ENCODE assay signal across 8 cellular contexts in the genomic region with DNA sequence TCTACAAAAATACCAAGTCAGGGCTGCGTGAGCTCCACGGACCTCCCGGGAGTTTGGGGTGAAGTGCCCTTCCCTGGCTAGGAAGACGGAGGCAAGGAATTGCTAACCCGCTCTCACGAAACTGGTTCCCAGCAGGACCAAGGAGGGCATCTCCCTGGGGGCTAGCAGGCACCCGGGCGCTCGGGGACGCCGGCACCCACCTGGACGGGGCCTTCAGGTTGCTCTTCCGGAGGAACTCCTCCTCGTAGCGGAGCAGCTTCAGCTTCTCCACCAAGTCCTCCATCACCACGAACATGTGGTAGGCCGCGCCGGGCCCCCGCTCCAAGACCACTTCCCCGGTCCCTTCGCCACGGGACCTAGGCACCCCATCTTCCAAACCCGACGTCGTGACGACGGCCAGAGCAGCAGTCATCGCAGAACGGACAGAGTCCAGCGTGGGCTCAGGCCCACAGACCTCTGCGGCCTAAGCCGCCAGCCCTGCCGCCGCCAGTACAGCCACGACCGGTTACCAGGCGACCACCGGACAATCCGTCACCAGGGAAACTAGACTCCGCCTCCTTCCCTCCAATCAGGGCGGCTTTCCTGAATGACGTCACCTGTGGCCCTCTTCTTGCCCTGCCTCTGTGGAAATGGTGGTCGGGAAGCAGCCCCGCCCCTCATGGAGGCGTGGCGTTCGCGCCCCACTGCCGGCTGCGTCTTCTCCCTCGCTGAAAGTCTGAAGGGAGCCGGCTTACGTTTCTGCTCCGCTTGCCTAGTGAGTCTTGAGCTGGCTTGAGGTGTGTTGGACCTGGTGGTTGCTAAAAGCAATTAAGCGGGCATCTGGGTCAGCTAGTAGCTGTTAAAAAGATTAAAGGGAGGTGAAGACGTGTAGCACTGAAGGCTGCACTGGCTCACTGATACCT. TPM values are rescaled to one million over a fixed set of nuclear protein-coding genes. Genes with fewer than 3 reads are reported as not detected.
DNase-seq lines count a peak whose midpoint lies in the region; ATAC-seq and TF ChIP-seq lines count a peak whose summit lies in the region.

A gene with protein sequence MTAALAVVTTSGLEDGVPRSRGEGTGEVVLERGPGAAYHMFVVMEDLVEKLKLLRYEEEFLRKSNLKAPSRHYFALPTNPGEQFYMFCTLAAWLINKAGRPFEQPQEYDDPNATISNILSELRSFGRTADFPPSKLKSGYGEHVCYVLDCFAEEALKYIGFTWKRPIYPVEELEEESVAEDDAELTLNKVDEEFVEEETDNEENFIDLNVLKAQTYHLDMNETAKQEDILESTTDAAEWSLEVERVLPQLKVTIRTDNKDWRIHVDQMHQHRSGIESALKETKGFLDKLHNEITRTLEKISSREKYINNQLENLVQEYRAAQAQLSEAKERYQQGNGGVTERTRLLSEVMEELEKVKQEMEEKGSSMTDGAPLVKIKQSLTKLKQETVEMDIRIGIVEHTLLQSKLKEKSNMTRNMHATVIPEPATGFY (minus strand): TSS at position 514 of the 902 bp plus-strand sequence. CDS start 102 bp downstream, at position 412.

- TF ChIP-seq CTCF in suprapubic skin (IDR thresholded peaks at IDR 0.05) = no peak

- H3K27ac ChIP-seq in suprapubic skin = peak within 1 kb of the TSS; percentile 80

- ATAC-seq in HG02571 (IDR thresholded peaks at IDR 0.05; ENCODE audit: unreplicated experiment) = peak; percentile 87
- peak; percentile 93 for ATAC-seq in SK-N-SH treated with all-trans-retinoic acid at 6 μM for 48 hours

- H3K27me3 ChIP-seq in suprapubic skin = no peaks in the 10 kb centered on the region

- peaks cover under 1% of the 10 kb centered on the region for H3K36me3 Mint-ChIP-seq in activated naive CD4-positive, alpha-beta T cell treated with anti-CD3 and anti-CD28 coated beads, Interleukin-2, amount 50 U/mL, for 24 hours

- peaks cover 73% of the 10 kb centered on the region for H3K4me1 Mint-ChIP-seq in activated naive CD4-positive, alpha-beta T cell treated with anti-CD3 and anti-CD28 coated beads, Interleukin-2, amount 50 U/mL, for 24 hours

- peak within 1 kb of the TSS; percentile 99 for H3K4me3 Mint-ChIP-seq in activated naive CD4-positive, alpha-beta T cell treated with anti-CD3 and anti-CD28 coated beads, Interleukin-2, amount 50 U/mL, for 24 hours

- H3K27ac Mint-ChIP-seq in activated naive CD4-positive, alpha-beta T cell treated with anti-CD3 and anti-CD28 coated beads, Interleukin-2, amount 50 U/mL, for 24 hours = peak within 1 kb of the TSS; percentile 96

- peaks cover 44% of the 10 kb centered on the region for H3K4me1 ChIP-seq in suprapubic skin

- peak within 1 kb of the TSS; percentile 67 for H3K4me3 ChIP-seq in suprapubic skin

- H3K9me3 ChIP-seq in suprapubic skin = no peaks in the 10 kb centered on the region

- under 1% methylated on average over 22 of the region's 57 CpGs for WGBS in suprapubic skin

- peak in 1 of 2 donors; percentile 79 for TF ChIP-seq POLR2A in suprapubic skin (IDR thresholded peaks at IDR 0.05)

- DNase-seq in GM04503 (ENCODE audit: low read depth) (peak; percentile 84), NCI-H1048 (lab: John Stamatoyannopoulos, UW) (peak; percentile 94), globus pallidus (ENCODE audit: low spot score) (peak; percentile 97), nucleus accumbens (lab: John Stamatoyannopoulos, UW) (peak; percentile 54 to 99 (median 97)), suprapubic skin (ENCODE audit: low spot score in 2 of 2) (peak; percentile 97 to 98)

- no peaks in the 10 kb centered on the region for H3K27me3 Mint-ChIP-seq in activated naive CD4-positive, alpha-beta T cell treated with anti-CD3 and anti-CD28 coated beads, Interleukin-2, amount 50 U/mL, for 24 hours

- no peaks in the 10 kb centered on the region for H3K36me3 ChIP-seq in suprapubic skin

- no peaks in the 10 kb centered on the region for H3K9me3 Mint-ChIP-seq in activated naive CD4-positive, alpha-beta T cell treated with anti-CD3 and anti-CD28 coated beads, Interleukin-2, amount 50 U/mL, for 24 hours

- TF ChIP-seq EP300 in suprapubic skin (IDR thresholded peaks at IDR 0.05) = no peak

TF ChIP-seq in SK-N-SH treated with all-trans-retinoic acid at 6 μM for 48 hours, 23 proteins besides CTCF, POLR2A, EP300 and RAD21 (continues in another document):
- no peak for TF ChIP-seq BACH2 (CRISPR knock-in tag; IDR thresholded peaks at IDR 0.05; ENCODE audit: borderline replicate concordance)
- TF ChIP-seq, protein P1, sequence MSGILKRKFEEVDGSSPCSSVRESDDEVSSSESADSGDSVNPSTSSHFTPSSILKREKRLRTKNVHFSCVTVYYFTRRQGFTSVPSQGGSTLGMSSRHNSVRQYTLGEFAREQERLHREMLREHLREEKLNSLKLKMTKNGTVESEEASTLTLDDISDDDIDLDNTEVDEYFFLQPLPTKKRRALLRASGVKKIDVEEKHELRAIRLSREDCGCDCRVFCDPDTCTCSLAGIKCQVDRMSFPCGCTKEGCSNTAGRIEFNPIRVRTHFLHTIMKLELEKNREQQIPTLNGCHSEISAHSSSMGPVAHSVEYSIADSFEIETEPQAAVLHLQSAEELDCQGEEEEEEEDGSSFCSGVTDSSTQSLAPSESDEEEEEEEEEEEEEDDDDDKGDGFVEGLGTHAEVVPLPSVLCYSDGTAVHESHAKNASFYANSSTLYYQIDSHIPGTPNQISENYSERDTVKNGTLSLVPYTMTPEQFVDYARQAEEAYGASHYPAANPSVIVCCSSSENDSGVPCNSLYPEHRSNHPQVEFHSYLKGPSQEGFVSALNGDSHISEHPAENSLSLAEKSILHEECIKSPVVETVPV (CRISPR knock-in tag; IDR thresholded peaks at IDR 0.05) = no peak
- no peak for TF ChIP-seq ZC3H10 (CRISPR knock-in tag; IDR thresholded peaks at IDR 0.05)
- TF ChIP-seq OSR1 (CRISPR knock-in tag; IDR thresholded peaks at IDR 0.05) = no peak
- no peak for TF ChIP-seq ISL1 (CRISPR knock-in tag; IDR thresholded peaks at IDR 0.05)
- TF ChIP-seq GLIS3 (CRISPR knock-in tag; IDR thresholded peaks at IDR 0.05) = no peak
- no peak for TF ChIP-seq ZNF8 (CRISPR knock-in tag; IDR thresholded peaks at IDR 0.05)
- TF ChIP-seq TSHZ2 (CRISPR knock-in tag; IDR thresholded peaks at IDR 0.05) = no peak
- TF ChIP-seq, protein P2, sequence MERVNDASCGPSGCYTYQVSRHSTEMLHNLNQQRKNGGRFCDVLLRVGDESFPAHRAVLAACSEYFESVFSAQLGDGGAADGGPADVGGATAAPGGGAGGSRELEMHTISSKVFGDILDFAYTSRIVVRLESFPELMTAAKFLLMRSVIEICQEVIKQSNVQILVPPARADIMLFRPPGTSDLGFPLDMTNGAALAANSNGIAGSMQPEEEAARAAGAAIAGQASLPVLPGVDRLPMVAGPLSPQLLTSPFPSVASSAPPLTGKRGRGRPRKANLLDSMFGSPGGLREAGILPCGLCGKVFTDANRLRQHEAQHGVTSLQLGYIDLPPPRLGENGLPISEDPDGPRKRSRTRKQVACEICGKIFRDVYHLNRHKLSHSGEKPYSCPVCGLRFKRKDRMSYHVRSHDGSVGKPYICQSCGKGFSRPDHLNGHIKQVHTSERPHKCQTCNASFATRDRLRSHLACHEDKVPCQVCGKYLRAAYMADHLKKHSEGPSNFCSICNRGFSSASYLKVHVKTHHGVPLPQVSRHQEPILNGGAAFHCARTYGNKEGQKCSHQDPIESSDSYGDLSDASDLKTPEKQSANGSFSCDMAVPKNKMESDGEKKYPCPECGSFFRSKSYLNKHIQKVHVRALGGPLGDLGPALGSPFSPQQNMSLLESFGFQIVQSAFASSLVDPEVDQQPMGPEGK (CRISPR knock-in tag; IDR thresholded peaks at IDR 0.05; ENCODE audit: borderline replicate concordance) = no peak
- TF ChIP-seq PPARA (CRISPR knock-in tag; IDR thresholded peaks at IDR 0.05; ENCODE audit: borderline replicate concordance) = no peak
- TF ChIP-seq RARB (CRISPR knock-in tag; IDR thresholded peaks at IDR 0.05) = no peak
- no peak; the same call in 1 of the 2 replicates for TF ChIP-seq SNAI2 (CRISPR knock-in tag; IDR thresholded peaks at IDR 0.05)
- TF ChIP-seq TOX (CRISPR knock-in tag; IDR thresholded peaks at IDR 0.05; ENCODE audit: borderline replicate concordance) = no peak
- no peak for TF ChIP-seq TCF4 (CRISPR knock-in tag; IDR thresholded peaks at IDR 0.05; ENCODE audit: borderline replicate concordance)
- no peak for TF ChIP-seq ARNTL (CRISPR knock-in tag; IDR thresholded peaks at IDR 0.05; ENCODE audit: borderline replicate concordance, low read depth)

RNA-seq across cellular contexts. Expression of the gene that starts here (rescaled TPM):
- 10 to 100 TPM; 21.8 to 62.3 (median 36.5) TPM for total RNA-seq in suprapubic skin

Comparison
In these comparisons a context has a peak if more than half of its experiments do, and no peak if none do; other contexts are left out.
1. Peak in every context shown above with its lines: DNase-seq, ATAC-seq, H3K4me3 ChIP-seq and H3K27ac ChIP-seq.